ENCODE assay signal across 25 cellular contexts in the genomic region with DNA sequence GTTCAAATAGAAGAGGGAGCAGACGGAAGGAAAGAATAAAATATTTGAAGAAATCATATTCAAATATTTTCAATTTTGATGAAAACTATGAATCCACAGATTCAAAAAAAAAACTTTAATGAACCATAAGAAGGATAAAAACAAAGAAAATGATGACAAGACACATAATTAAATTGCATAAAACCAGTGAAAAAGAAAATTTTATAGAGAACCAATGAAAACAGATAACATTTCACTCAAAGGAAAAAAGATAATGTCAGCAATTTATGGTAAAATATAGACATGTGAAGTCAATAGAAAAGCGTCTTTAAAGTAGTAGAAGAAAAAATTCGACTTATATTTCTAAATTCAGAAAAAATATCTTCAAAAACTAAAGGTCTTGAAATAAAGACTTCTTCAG.
"Had no signal": no experiment of that assay in that cellular context is flagged by ENCODE, and none has a peak within 500 bp of the region (broad histone marks: within the 10 kb centered on the region; RNA-seq: fewer than 3 reads in every experiment).

No MANE protein-coding gene starts in this region.

- H3K4me1 ChIP-seq: esophagus squamous epithelium, gastrocnemius medialis, heart right ventricle, left lung, lower lobe of right lung had no signal

- DNase-seq: dermis blood vessel endothelial cell; dorsolateral prefrontal cortex; effector CD4-positive, alpha-beta T cell; effector memory CD4-positive, alpha-beta T cell; erythroblast; esophagus squamous epithelium; foreskin fibroblast; foreskin melanocyte; gastrocnemius medialis; glutamatergic neuron; head of caudate nucleus; heart right ventricle; hippocampal formation; left cardiac atrium; left lung; left ventricle myocardium superior; lower lobe of right lung; mesenchymal stem cell; mucosa of descending colon; naive B cell; naive thymus-derived CD8-positive, alpha-beta T cell had no signal

- H3K36me3 ChIP-seq: esophagus squamous epithelium, gastrocnemius medialis, heart right ventricle, left lung, lower lobe of right lung had no signal

- ATAC-seq: esophagus mucosa; gastrocnemius medialis; heart right ventricle; left cardiac atrium; left lung; left ventricle myocardium superior; lower lobe of right lung; mucosa of descending colon; naive thymus-derived CD8-positive, alpha-beta T cell had no signal

- H3K4me3 ChIP-seq: coronary artery, dorsolateral prefrontal cortex, esophagus squamous epithelium, gastrocnemius medialis, heart right ventricle, left lung, lower lobe of right lung, mucosa of descending colon had no signal

- H3K27me3 ChIP-seq: dorsolateral prefrontal cortex, esophagus squamous epithelium, gastrocnemius medialis, heart right ventricle, left lung had no signal

- FAIRE-seq: islet of Langerhans had no signal

- H3K27ac ChIP-seq: coronary artery, dorsolateral prefrontal cortex, epithelial cell of prostate, esophagus squamous epithelium, gastrocnemius medialis, heart right ventricle, left lung, lower lobe of right lung had no signal

- H3K9me3 ChIP-seq: esophagus squamous epithelium, gastrocnemius medialis, lower lobe of right lung had no signal
